In genomic region chr14:24310666-24311604, GRCh38 we compare ENCODE assay signal across 8 cellular contexts. TPM values are rescaled to one million over a fixed set of nuclear protein-coding genes. Genes with fewer than 3 reads are reported as not detected.
DNase-seq lines count a peak whose midpoint lies in the region; ATAC-seq, FAIRE-seq and TF ChIP-seq lines count a peak whose summit lies in the region.

Gene LTB4R, plus strand, starts transcription at chr14:24311502. Its CDS starts 4,150 bp downstream, at chr14:24315652.

- H3K4me2 ChIP-seq in K562 (ENCODE audit: insufficient read depth, low read length) = no peak within 1 kb of the TSS

- in situ Hi-C loops in K562 (cut with MboI) = no loop called here

- no peak for FAIRE-seq in K562 (lab: Jason Lieb, UNC)

- H4K20me1 ChIP-seq in K562 (replicated peaks; ENCODE audit: control insufficient read depth, insufficient read depth, low read length) = no peaks in the 10 kb centered on the region

- no TSS peak for BruUV-seq in K562 (replicated peaks; lab: Mats Ljungman, UMichigan)

- peak; percentile 93 for DNase-seq in AG20443 (ENCODE audit: low spot score)
- DNase-seq in K562 (ENCODE audit: extremely low read depth in 1 of 4, low spot score in 3 of 4) = no peak
- DNase-seq in kidney epithelial cell (ENCODE audit: low read depth) = peak; percentile 31
- peak; percentile 48 to 59 for DNase-seq in stimulated activated CD4-positive, alpha-beta T cell treated with anti-CD3 and anti-CD28 coated beads, Interleukin-2, amount 100 ng/mL, for 48 hours
- no peak for DNase-seq in NCI-H446 treated with DMSO at 0.1 percent for 48 hours (lab: John Stamatoyannopoulos, UW)

- CTCF ChIA-PET in K562 (lab: Yijun Ruan, JAX; ENCODE audit: low intra/inter-chr PET ratio) = no interaction called here

- peak; percentile 66 for ATAC-seq in GM19025 (IDR thresholded peaks at IDR 0.05; ENCODE audit: low read depth, unreplicated experiment)
- ATAC-seq in HG03280 (IDR thresholded peaks at IDR 0.05; ENCODE audit: unreplicated experiment) = peak; percentile 67
- no peak for ATAC-seq in K562

- no peaks in the 10 kb centered on the region for H3K9me3 ChIP-seq in K562 (replicated peaks; ENCODE audit: control insufficient read depth, insufficient read depth, low read depth, low read length)

- peaks cover 39% of the 10 kb centered on the region; the same call in 2 of the 3 replicates for H3K36me3 ChIP-seq in K562 (ENCODE audit: control insufficient read depth, insufficient read depth, low read length)
- H3K36me3 ChIP-seq in kidney epithelial cell (ENCODE audit: control insufficient read depth, insufficient read depth, low read length) = no peaks in the 10 kb centered on the region

- H3K27me3 ChIP-seq in K562 (ENCODE audit: control insufficient read depth in 2 of 2, insufficient read depth in 2 of 2, low read length in 2 of 2) (no peaks in the 10 kb centered on the region), kidney epithelial cell (ENCODE audit: control insufficient read depth, insufficient read depth, low read length) (peaks cover 3% of the 10 kb centered on the region)

- H3K4me3 ChIP-seq in K562 (no peak within 1 kb of the TSS), kidney epithelial cell (ENCODE audit: low read depth, low read length) (no peak within 1 kb of the TSS)

- no peak within 1 kb of the TSS for H3K27ac ChIP-seq in K562 (ENCODE audit: extremely low read depth, low read depth, low read length)

- POLR2A ChIA-PET in K562 (lab: Yijun Ruan, JAX) = interaction anchor here (0.6 kb wide), 1 partner anchor 165 kb away, joined by 4 read pairs; no protein-coding TSS in a partner anchor

- 97% methylated on average over 42 of the region's 99 CpGs for WGBS in K562 (ENCODE audit: insufficient coverage, low coverage, missing lambda C conversion rate)

- H2AFZ ChIP-seq in K562 (ENCODE audit: low read depth, low read length) = no peak within 1 kb of the TSS

- intact Hi-C loops in T-helper 2 cell treated with Interferon-gamma antibody and Interleukin-4, amounts not matched to agents 100 ng/mL and 5 ng/mL, for 36 hours (cut with micrococcal nuclease) = loop anchor here (1.0 to 5.0 kb wide), 3 partner anchors 22 to 121 kb away; partner anchors contain the start of gene CHMP4A
- intact Hi-C loops in K562 (cut with micrococcal nuclease) = no loop called here

- no peak within 1 kb of the TSS for H3K9ac ChIP-seq in K562 (ENCODE audit: insufficient read depth in 1 of 2, low read depth in 2 of 2, low read length in 2 of 2)

- no peaks in the 10 kb centered on the region for H3K9me1 ChIP-seq in K562 (ENCODE audit: control insufficient read depth, insufficient read depth, low read length)

- no peak for TF ChIP-seq CTCF in K562 (IDR thresholded peaks at IDR 0.05 in 2 of 3, conservative IDR thresholded peaks at IDR 0.05 in 1 of 3; ENCODE audit: insufficient read depth in 2 of 3, low read depth in 1 of 3, low read length in 3 of 3)
- peak; percentile 22 for TF ChIP-seq CTCF in kidney epithelial cell (IDR thresholded peaks at IDR 0.05; ENCODE audit: insufficient read depth, low read length, poor library complexity, severe bottlenecking)

- no peak for TF ChIP-seq EP300 in K562 (IDR thresholded peaks at IDR 0.05; ENCODE audit: low read length)

- no peaks in the 10 kb centered on the region for H3K79me2 ChIP-seq in K562 (ENCODE audit: control insufficient read depth, insufficient read depth, low read length)

- TF ChIP-seq POLR2A in K562 (conservative IDR thresholded peaks at IDR 0.05) = no peak

- TF ChIP-seq RAD21 in K562 (CRISPR knock-in tag; conservative IDR thresholded peaks at IDR 0.05 in 1 of 2, IDR thresholded peaks at IDR 0.05 in 1 of 2) = no peak

- peaks cover 8 to 11% of the 10 kb centered on the region in 2 experiments; a peak in 4 of 5 replicates for H3K4me1 ChIP-seq in K562 (replicated peaks in 1 of 2; ENCODE audit: control insufficient read depth in 2 of 2, insufficient read depth in 2 of 2, low read length in 2 of 2)

TF ChIP-seq in K562, 482 proteins besides CTCF, POLR2A, EP300 and RAD21:
- TF ChIP-seq ZBTB33 (CRISPR knock-in tag; IDR thresholded peaks at IDR 0.05) (peak; percentile 92), ZNF561 (CRISPR knock-in tag; conservative IDR thresholded peaks at IDR 0.05) (no peak)

RNA-seq across cellular contexts. Expression of gene LTB4R, which starts in this region (rescaled TPM):
- total RNA-seq in T-helper 2 cell treated with Interferon-gamma antibody and Interleukin-4, amounts not matched to agents 100 ng/mL and 5 ng/mL, for 36 hours = 19.2 and 23.4 TPM in 2 replicates
- 33.2 and 49.2 TPM in 2 replicates for total RNA-seq in K562 (2011; cell fraction: chromatin; rRNA removed; ENCODE audit: low replicate concordance)
- 24.1 and 29.2 TPM in 2 replicates for total RNA-seq in K562 (2011; cell fraction: nucleolus; rRNA removed)
- 31.0 and 48.7 TPM in 2 replicates for total RNA-seq in K562 (2011; cell fraction: nucleoplasm; rRNA removed)
- 2.8 and 3.6 TPM in 2 replicates for total RNA-seq in K562 (2014; rRNA removed)
- 1.7 and 1.8 TPM in 2 replicates for total RNA-seq in K562 (2014; rRNA removed; fragmentation: Illumina TruSeq; extraction: Trizol)
- 2.1 and 2.3 TPM in 2 replicates for total RNA-seq in K562 (2015; rRNA removed; fragmentation: Illumina TruSeq; extraction: Trizol)
- 3.7 and 7.0 TPM in 2 replicates for total RNA-seq in K562 (2021)
- polyA plus RNA-seq in K562 (2011; rRNA removed) = 4.0 and 4.3 TPM in 2 replicates
- 1.9 and 3.5 TPM in 2 replicates for polyA plus RNA-seq in K562 (2011; cell fraction: cytosol; rRNA removed)
- polyA plus RNA-seq in K562 (2011; cell fraction: nucleus; rRNA removed) = 50.4 and 117 TPM in 2 replicates
- polyA plus RNA-seq in K562 (2012) = 4.5 and 8.0 TPM in 2 replicates
- 4.4 and 4.8 TPM in 2 replicates for polyA plus RNA-seq in K562 (2014; fragmentation: Illumina TruSeq; extraction: Trizol)
- polyA plus RNA-seq in K562 (2014; fragmentation: Nextera tagmentation; extraction: Ambion mirVana) = under 1 TPM; 0.38 to 0.61 TPM
- 10.5 and 11.4 TPM in 2 replicates for polyA plus RNA-seq in K562 (2014; rRNA removed)
- 2.3 and 3.0 TPM in 2 replicates for polyA minus RNA-seq in K562 (2011; rRNA and poly(A)+ RNA removed)
- polyA minus RNA-seq in K562 (2011; cell fraction: cytosol; rRNA and poly(A)+ RNA removed) = 1.1 and 1.4 TPM in 2 replicates
- 6.9 and 10.2 TPM in 2 replicates for polyA minus RNA-seq in K562 (2011; cell fraction: nucleus; rRNA and poly(A)+ RNA removed)
- total RNA-seq in kidney epithelial cell = 2.8 and 4.7 TPM in 2 replicates

Comparison
In these comparisons a context has a peak if more than half of its experiments do, and no peak if none do; other contexts are left out.
1. DNase-seq: peak in AG20443 (single experiment), kidney epithelial cell (single experiment) and stimulated activated CD4-positive, alpha-beta T cell treated with anti-CD3 and anti-CD28 coated beads, Interleukin-2, amount 100 ng/mL, for 48 hours (2 of 2); none in K562 (0 of 4) and NCI-H446 treated with DMSO at 0.1 percent for 48 hours (single experiment).